ENCODE assay signal across 10 cellular contexts in the genomic region with DNA sequence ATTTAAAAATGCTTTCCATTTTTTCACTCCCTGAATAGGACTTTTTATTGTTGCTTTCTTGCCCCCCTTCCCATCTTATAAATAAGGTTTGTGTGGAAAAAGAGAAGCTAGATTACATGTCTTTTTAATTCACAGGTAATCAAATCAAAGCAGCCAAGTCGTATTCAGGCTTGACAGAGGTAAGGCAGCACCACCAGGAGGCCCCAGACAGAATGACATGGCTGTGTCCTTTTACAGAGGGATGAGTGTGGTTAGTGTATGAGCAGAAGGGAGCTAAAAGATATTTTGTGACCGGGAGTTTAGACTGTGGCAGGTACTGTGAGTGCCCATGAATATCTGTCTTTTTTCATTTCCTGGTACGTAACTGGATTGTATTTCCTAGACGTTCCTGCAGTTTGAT.
DNase-seq lines count a peak whose midpoint lies in the region; ATAC-seq, FAIRE-seq and TF ChIP-seq lines count a peak whose summit lies in the region.
"Had no signal": no experiment of that assay in that cellular context is flagged by ENCODE, and none has a peak within 500 bp of the region (broad histone marks: within the 10 kb centered on the region; RNA-seq: fewer than 3 reads in every experiment).

No MANE protein-coding gene starts in this region.

- H3K36me3 ChIP-seq in SK-N-SH (replicated peaks in 1 of 2; ENCODE audit: control insufficient read depth in 1 of 2, insufficient read depth in 2 of 2, low read length in 1 of 2) (no peaks in the 10 kb centered on the region), PC-3 (ENCODE audit: low read depth, low read length) (no peaks in the 10 kb centered on the region)

- TF ChIP-seq EP300 in SK-N-SH (IDR thresholded peaks at IDR 0.05; ENCODE audit: borderline replicate concordance in 1 of 2, low read depth in 1 of 2, low read length in 1 of 2), result no peak

- FAIRE-seq in GM19239 (lab: Jason Lieb, UNC), result no peak
- FAIRE-seq: TTC549 had no signal

- intact Hi-C loops in PC-3 (cut with micrococcal nuclease), result no loop called here

- no peaks in the 10 kb centered on the region for H4K20me1 ChIP-seq in SK-N-SH (ENCODE audit: insufficient read depth)
- H4K20me1 ChIP-seq in PC-3 (ENCODE audit: low read length), result no peaks in the 10 kb centered on the region

- H3F3A ChIP-seq in SK-N-SH (replicated peaks; ENCODE audit: insufficient read depth), result no peaks in the 10 kb centered on the region
- H3F3A ChIP-seq in PC-3 (ENCODE audit: low read length, unreplicated experiment), result no peaks in the 10 kb centered on the region

- no TSS peak for BruUV-seq in PC-3 (replicated peaks; lab: Mats Ljungman, UMichigan)

- POLR2A ChIA-PET in SK-N-SH (lab: Yijun Ruan, JAX), result no interaction called here
- POLR2A ChIA-PET in PC-3 (lab: Charles Lee; ENCODE audit: unreplicated experiment), result no interaction called here

- H2AFZ ChIP-seq in SK-N-SH (ENCODE audit: low read depth) (no peak overlapping the region), PC-3 (ENCODE audit: low read length) (no peak overlapping the region)

- CTCF ChIA-PET in SK-N-SH (lab: Yijun Ruan, JAX) (interaction anchor here (0.5 to 1.2 kb wide), 7 partner anchors 9 to 601 kb away, joined by 3 to 5 read pairs (median 3); no protein-coding TSS in a partner anchor), PC-3 (lab: Charles Lee) (no interaction called here)

- H3K9ac ChIP-seq in SK-N-SH, result no peak overlapping the region
- H3K9ac ChIP-seq in PC-3 (ENCODE audit: low read length), result no peak overlapping the region

- peak; percentile 9 for DNase-seq in SK-N-SH
- peak; percentile 8 for DNase-seq in PC-3
- DNase-seq in fibroblast of pulmonary artery (ENCODE audit: low read depth), result no peak
- no peak for DNase-seq in anterior cingulate cortex (lab: John Stamatoyannopoulos, UW)
- no peak for DNase-seq in activated CD4-positive, alpha-beta T cell treated with anti-CD3 and anti-CD28 coated beads for 4 hours
- no peak for DNase-seq in GM19239 (ENCODE audit: insufficient read length, low spot score)
- DNase-seq: activated T-cell treated with anti-CD3 and anti-CD28 coated beads, Interleukin-2, amount 50 U/mL, for 24 hours had no signal

- H3K4me3 ChIP-seq in SK-N-SH (ENCODE audit: low read depth in 2 of 2, low read length in 1 of 2) (no peak overlapping the region), PC-3 (ENCODE audit: low read length) (no peak overlapping the region), fibroblast of pulmonary artery (replicated peaks; ENCODE audit: low read depth, low read length) (no peak overlapping the region)

- H3K27me3 ChIP-seq in SK-N-SH (ENCODE audit: insufficient read depth) (no peaks in the 10 kb centered on the region), PC-3 (ENCODE audit: low read length) (no peaks in the 10 kb centered on the region)

- H3K4me1 ChIP-seq in SK-N-SH (ENCODE audit: control insufficient read depth in 1 of 2, insufficient read depth in 2 of 2, low read depth in 1 of 2, low read length in 1 of 2) (no peaks in the 10 kb centered on the region), PC-3 (ENCODE audit: insufficient read depth, low read length) (no peaks in the 10 kb centered on the region)

- peak; percentile 45 for TF ChIP-seq RAD21 in SK-N-SH (IDR thresholded peaks at IDR 0.05; ENCODE audit: low read length)

- TF ChIP-seq CTCF in SK-N-SH (IDR thresholded peaks at IDR 0.05) (peak; percentile 31), PC-3 (conservative IDR thresholded peaks at IDR 0.05; ENCODE audit: low read depth, low read length) (peak; percentile 25; the same call in 1 of the 2 replicates), fibroblast of pulmonary artery (IDR thresholded peaks at IDR 0.05; ENCODE audit: low read length, missing control alignments) (peak; percentile 2)

- H3K27ac ChIP-seq in SK-N-SH (ENCODE audit: low read depth in 2 of 2, low read length in 1 of 2) (no peak overlapping the region), PC-3 (ENCODE audit: low read length) (no peak overlapping the region)

- H3K79me2 ChIP-seq in SK-N-SH (ENCODE audit: insufficient read depth) (no peaks in the 10 kb centered on the region), PC-3 (ENCODE audit: low read length) (no peaks in the 10 kb centered on the region)

- H3K9me3 ChIP-seq in SK-N-SH (no peaks in the 10 kb centered on the region), PC-3 (ENCODE audit: low read length) (no peaks in the 10 kb centered on the region)

- ATAC-seq in SK-N-SH treated with all-trans-retinoic acid at 6 μM for 48 hours (no peak), PC-3 (no peak), GM21529 (IDR thresholded peaks at IDR 0.05; ENCODE audit: unreplicated experiment) (no peak)

- no peak overlapping the region for H3K4me2 ChIP-seq in SK-N-SH
- no peak overlapping the region for H3K4me2 ChIP-seq in PC-3 (ENCODE audit: low read length)

- 41% methylated on average over 4 of the region's 4 CpGs for WGBS in SK-N-SH (ENCODE audit: low lambda C conversion rate)

- no peaks in the 10 kb centered on the region for H3K9me2 ChIP-seq in SK-N-SH
- no peaks in the 10 kb centered on the region for H3K9me2 ChIP-seq in PC-3 (replicated peaks; ENCODE audit: low read length)

TF ChIP-seq in SK-N-SH, 30 proteins besides CTCF, POLR2A, EP300 and RAD21 (continues in another document):
- TF ChIP-seq MEF2A (IDR thresholded peaks at IDR 0.05; ENCODE audit: borderline replicate concordance, low read depth) (no peak), FOSL2 (IDR thresholded peaks at IDR 0.05; ENCODE audit: borderline replicate concordance, low read depth) (no peak), JUND (IDR thresholded peaks at IDR 0.05) (no peak), SIN3A (IDR thresholded peaks at IDR 0.05; ENCODE audit: borderline replicate concordance, low read depth, low read length) (no peak)
- TF ChIP-seq, protein P1, sequence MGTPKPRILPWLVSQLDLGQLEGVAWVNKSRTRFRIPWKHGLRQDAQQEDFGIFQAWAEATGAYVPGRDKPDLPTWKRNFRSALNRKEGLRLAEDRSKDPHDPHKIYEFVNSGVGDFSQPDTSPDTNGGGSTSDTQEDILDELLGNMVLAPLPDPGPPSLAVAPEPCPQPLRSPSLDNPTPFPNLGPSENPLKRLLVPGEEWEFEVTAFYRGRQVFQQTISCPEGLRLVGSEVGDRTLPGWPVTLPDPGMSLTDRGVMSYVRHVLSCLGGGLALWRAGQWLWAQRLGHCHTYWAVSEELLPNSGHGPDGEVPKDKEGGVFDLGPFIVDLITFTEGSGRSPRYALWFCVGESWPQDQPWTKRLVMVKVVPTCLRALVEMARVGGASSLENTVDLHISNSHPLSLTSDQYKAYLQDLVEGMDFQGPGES (IDR thresholded peaks at IDR 0.05; ENCODE audit: low read depth, low read length), result no peak
- TF ChIP-seq, protein P2, sequence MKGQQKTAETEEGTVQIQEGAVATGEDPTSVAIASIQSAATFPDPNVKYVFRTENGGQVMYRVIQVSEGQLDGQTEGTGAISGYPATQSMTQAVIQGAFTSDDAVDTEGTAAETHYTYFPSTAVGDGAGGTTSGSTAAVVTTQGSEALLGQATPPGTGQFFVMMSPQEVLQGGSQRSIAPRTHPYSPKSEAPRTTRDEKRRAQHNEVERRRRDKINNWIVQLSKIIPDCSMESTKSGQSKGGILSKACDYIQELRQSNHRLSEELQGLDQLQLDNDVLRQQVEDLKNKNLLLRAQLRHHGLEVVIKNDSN (IDR thresholded peaks at IDR 0.05; ENCODE audit: borderline replicate concordance, low read depth), result no peak
- TF ChIP-seq, protein P3, sequence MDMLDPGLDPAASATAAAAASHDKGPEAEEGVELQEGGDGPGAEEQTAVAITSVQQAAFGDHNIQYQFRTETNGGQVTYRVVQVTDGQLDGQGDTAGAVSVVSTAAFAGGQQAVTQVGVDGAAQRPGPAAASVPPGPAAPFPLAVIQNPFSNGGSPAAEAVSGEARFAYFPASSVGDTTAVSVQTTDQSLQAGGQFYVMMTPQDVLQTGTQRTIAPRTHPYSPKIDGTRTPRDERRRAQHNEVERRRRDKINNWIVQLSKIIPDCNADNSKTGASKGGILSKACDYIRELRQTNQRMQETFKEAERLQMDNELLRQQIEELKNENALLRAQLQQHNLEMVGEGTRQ (IDR thresholded peaks at IDR 0.05; ENCODE audit: borderline replicate concordance, low read depth, low read length), result no peak

TF ChIP-seq in SK-N-SH treated with all-trans-retinoic acid at 6 μM for 48 hours, 23 proteins besides CTCF, POLR2A, EP300 and RAD21:
- TF ChIP-seq TCF4 (CRISPR knock-in tag; IDR thresholded peaks at IDR 0.05; ENCODE audit: borderline replicate concordance), result no peak
- TF ChIP-seq, protein P4, sequence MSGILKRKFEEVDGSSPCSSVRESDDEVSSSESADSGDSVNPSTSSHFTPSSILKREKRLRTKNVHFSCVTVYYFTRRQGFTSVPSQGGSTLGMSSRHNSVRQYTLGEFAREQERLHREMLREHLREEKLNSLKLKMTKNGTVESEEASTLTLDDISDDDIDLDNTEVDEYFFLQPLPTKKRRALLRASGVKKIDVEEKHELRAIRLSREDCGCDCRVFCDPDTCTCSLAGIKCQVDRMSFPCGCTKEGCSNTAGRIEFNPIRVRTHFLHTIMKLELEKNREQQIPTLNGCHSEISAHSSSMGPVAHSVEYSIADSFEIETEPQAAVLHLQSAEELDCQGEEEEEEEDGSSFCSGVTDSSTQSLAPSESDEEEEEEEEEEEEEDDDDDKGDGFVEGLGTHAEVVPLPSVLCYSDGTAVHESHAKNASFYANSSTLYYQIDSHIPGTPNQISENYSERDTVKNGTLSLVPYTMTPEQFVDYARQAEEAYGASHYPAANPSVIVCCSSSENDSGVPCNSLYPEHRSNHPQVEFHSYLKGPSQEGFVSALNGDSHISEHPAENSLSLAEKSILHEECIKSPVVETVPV (CRISPR knock-in tag; IDR thresholded peaks at IDR 0.05), result no peak
TF ChIP-seq in SK-N-SH treated with all-trans-retinoic acid at 6 μM for 48 hours: peak in this region for 0.

Comparison
In these comparisons a context has a peak if more than half of its experiments do, and no peak if none do; other contexts are left out.
1. DNase-seq: peak in SK-N-SH (single experiment) and PC-3 (single experiment); none in fibroblast of pulmonary artery (single experiment), anterior cingulate cortex (0 of 58), activated CD4-positive, alpha-beta T cell treated with anti-CD3 and anti-CD28 coated beads for 4 hours (0 of 2) and GM19239 (single experiment).
2. Peak in every context shown above with its lines, with median percentiles within 50 percentile points of each other: CTCF ChIP-seq.